ENCODE assay signal across 9 cellular contexts in the genomic region with DNA sequence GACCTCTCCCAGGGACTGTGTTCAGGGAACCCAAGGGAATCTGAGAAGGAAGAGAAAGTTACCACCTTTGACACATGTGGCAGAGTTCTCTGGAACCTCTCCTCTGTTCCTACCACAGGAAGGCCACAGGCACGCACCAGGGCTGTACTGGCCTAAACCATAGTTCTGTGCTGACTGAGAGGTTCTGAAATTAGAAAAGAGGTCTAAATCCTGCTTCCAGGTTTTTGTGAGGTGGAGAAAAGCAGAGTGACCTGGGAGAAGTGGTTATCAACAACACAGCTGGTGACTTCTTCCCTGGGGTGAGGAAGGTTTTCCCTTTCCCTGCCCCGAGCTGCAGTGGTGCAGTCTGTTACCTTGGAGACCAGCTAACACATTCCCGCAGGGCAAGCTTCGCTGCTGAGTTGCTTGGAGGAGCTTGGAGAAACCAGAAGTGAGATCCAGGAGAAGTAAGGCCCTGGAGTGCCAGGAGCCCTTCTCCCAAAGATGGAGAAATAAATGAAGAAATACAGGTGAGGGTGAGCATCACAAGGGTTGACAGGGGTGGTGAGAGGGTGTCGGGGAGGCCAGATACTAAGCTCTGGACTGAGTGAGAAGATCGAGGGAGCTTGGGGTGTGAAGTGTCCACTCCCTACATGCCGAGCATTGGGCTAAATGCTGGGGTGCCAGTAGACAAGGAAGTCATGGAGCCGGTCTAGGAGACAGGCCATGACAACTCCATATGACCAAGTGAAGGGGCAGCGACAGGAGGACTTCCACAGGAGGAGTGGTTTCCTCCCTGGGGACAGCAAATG. TPM values are rescaled to one million over a fixed set of nuclear protein-coding genes. Genes with fewer than 3 reads are reported as not detected.
A peak's percentile ranks its signal among the peaks of the same experiment; 100 is the strongest.
DNase-seq lines count a peak whose midpoint lies in the region; ATAC-seq lines count a peak whose summit lies in the region.
"Had no signal": no experiment of that assay in that cellular context is flagged by ENCODE, and none has a peak within 500 bp of the region (broad histone marks: within the 10 kb centered on the region; RNA-seq: fewer than 3 reads in every experiment).

A gene with protein sequence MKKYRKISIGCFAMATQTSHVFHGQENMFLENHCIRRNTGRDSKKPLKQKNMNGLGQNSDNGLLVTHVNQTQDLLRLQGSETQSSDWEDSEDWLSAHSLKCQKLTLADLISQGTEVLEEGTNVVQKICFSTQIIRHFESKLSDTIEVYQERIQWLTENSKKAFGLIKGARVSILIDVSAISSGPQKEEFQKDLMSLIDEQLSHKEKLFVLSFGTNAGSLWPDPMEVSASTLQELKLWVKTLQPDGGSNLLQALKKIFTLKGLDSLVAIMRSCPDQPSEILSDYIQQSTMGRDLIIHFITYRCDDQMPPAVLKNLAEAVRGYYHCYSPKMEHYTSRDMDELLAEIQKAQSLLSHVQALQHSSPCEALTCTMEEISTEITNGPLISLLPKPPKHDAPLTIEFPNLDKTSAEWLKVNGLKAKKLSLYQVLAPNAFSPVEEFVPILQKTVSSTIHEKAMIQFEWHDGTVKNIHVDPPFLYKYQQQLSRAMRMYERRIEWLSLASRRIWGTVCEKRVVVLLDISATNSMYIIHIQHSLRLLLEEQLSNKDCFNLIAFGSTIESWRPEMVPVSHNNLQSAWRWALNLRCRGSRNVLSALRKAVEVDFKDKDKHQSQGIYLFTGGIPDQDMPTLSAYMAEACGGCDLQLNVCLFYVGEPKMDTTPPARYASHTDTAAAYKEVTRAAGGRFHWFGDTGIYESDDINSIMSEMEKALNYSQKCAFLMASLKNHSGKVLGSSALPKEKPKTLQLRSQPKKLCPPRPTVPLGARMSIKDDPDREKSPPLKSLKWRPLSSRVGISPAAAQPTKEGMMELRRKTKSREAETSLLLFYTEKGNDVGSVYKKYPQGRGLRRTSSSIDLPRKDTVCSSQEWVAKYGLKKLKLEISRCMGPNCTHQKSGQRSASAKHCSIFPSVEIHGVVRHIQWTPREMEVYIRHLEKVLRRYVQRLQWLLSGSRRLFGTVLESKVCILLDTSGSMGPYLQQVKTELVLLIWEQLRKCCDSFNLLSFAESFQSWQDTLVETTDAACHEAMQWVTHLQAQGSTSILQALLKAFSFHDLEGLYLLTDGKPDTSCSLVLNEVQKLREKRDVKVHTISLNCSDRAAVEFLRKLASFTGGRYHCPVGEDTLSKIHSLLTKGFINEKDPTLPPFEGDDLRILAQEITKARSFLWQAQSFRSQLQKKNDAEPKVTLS (plus strand): TSS at position 399 of the 791 bp plus-strand sequence. CDS start 97 bp downstream, at position 496.

- DNase-seq in AG08396 (ENCODE audit: low spot score) (peak; percentile 79), HT-29 (ENCODE audit: low spot score) (peak; percentile 84), ecto neural progenitor cell (ENCODE audit: low spot score) (peak; percentile 73), kidney tubule cell (ENCODE audit: low spot score) (peak; percentile 61)
- DNase-seq: activated naive CD4-positive, alpha-beta T cell treated with Interleukin-2 at 50 U/mL for 16 hours had no signal

- ATAC-seq in HG03342 (IDR thresholded peaks at IDR 0.05; ENCODE audit: unreplicated experiment) (no peak), GM21423 (IDR thresholded peaks at IDR 0.05; ENCODE audit: unreplicated experiment) (no peak), GM18907 (IDR thresholded peaks at IDR 0.05; ENCODE audit: unreplicated experiment) (no peak), GM21717 (IDR thresholded peaks at IDR 0.05; ENCODE audit: unreplicated experiment) (no peak)

RNA-seq across cellular contexts. Expression of the gene that starts here (rescaled TPM):
- not detected in 2 replicates for total RNA-seq in HT-29 (2014; rRNA removed; shearing (Covaris generic))

Comparison
In these comparisons a context has a peak if more than half of its experiments do, and no peak if none do; other contexts are left out.
1. Peak in DNase-seq in HT-29; RNA of the gene not detected or under 1 TPM.